Comparison of ENCODE assay signal across 26 cellular contexts in genomic region chr5:145260670-145261069, GRCh38.
DNase-seq lines count a peak whose midpoint lies in the region; ATAC-seq, FAIRE-seq and TF ChIP-seq lines count a peak whose summit lies in the region.
"Had no signal": no experiment of that assay in that cellular context is flagged by ENCODE, and none has a peak within 500 bp of the region (broad histone marks: within the 10 kb centered on the region; RNA-seq: fewer than 3 reads in every experiment).

No MANE protein-coding gene starts in this region.

- no peak overlapping the region for H3K4ac ChIP-seq in H1 (replicated peaks; ENCODE audit: insufficient read length, low read depth, low read length)

- H2BK20ac ChIP-seq in H1 (ENCODE audit: low read length) = no peak overlapping the region

- peaks cover 7% of the 10 kb centered on the region for H3K27me3 Mint-ChIP-seq in neural progenitor cell (ENCODE audit: insufficient read depth, low read depth)
- H3K27me3 Mint-ChIP-seq: CD4-positive, alpha-beta T cell; CD8-positive, alpha-beta memory T cell had no signal

- POLR2A ChIA-PET in H1 (lab: Charles Lee; ENCODE audit: partially characterized antibody) = no interaction called here

- no peaks in the 10 kb centered on the region for H3K23me2 ChIP-seq in H1 (ENCODE audit: low read depth, low read length)

- peak overlapping the region; percentile 32 for H3K27ac Mint-ChIP-seq in neural progenitor cell
- H3K27ac Mint-ChIP-seq: CD14-positive monocyte; CD4-positive, alpha-beta T cell; CD8-positive, alpha-beta memory T cell; H9; HFFc6 had no signal

- H3K36me3 ChIP-seq in H1 (ENCODE audit: control insufficient read depth in 2 of 4, insufficient read depth in 4 of 4, low read length in 3 of 4) = no peaks in the 10 kb centered on the region
- H3K36me3 ChIP-seq in neural progenitor cell = no peaks in the 10 kb centered on the region
- H3K36me3 ChIP-seq: BE2C; BLaER1 treated with 17β-estradiol and CSF1 and Interleukin-3, amounts not matched to agents 10 nM and 100 nM had no signal

- no peak overlapping the region for H3K14ac ChIP-seq in H1 (ENCODE audit: insufficient read length)

- no peak overlapping the region for H2AFZ ChIP-seq in H1 (ENCODE audit: low read length)
- no peak overlapping the region for H2AFZ ChIP-seq in neural progenitor cell (replicated peaks)
- H2AFZ ChIP-seq: GM23248 had no signal

- peaks cover 37% of the 10 kb centered on the region for H3K9me3 Mint-ChIP-seq in neural progenitor cell
- H3K9me3 Mint-ChIP-seq: HFFc6 had no signal

- no peak for TF ChIP-seq EP300 in H1 (IDR thresholded peaks at IDR 0.05; ENCODE audit: borderline replicate concordance in 1 of 2, low read depth in 2 of 2, low read length in 2 of 2)

- TF ChIP-seq CTCF in H1 (IDR thresholded peaks at IDR 0.05; ENCODE audit: control extremely low read depth in 1 of 3, insufficient read depth in 1 of 3, low read depth in 1 of 3, low read length in 3 of 3) (no peak), neural progenitor cell (IDR thresholded peaks at IDR 0.05) (no peak)

- H3K4me1 Mint-ChIP-seq in neural progenitor cell = no peaks in the 10 kb centered on the region
- H3K4me1 Mint-ChIP-seq: CD14-positive monocyte; CD8-positive, alpha-beta memory T cell had no signal

- no peaks in the 10 kb centered on the region for H3K79me1 ChIP-seq in H1 (ENCODE audit: low read depth, low read length)

- FAIRE-seq in H1 (lab: Jason Lieb, UNC) = no peak
- FAIRE-seq: A549, D721Med, GM12878, GM19239 had no signal

- no peak overlapping the region for H4K91ac ChIP-seq in H1 (replicated peaks; ENCODE audit: insufficient read length, low read length)

- no peak overlapping the region for H3K27ac ChIP-seq in H1 (ENCODE audit: low read depth, low read length)
- no peak overlapping the region for H3K27ac ChIP-seq in neural progenitor cell
- H3K27ac ChIP-seq: A549; BLaER1 treated with 17β-estradiol and CSF1 and Interleukin-3, amounts not matched to agents 10 nM and 100 nM; GM23248 had no signal

- H2BK120ac ChIP-seq in H1 (replicated peaks; ENCODE audit: low read depth, low read length) = no peak overlapping the region

- no peak overlapping the region for H4K8ac ChIP-seq in H1 (ENCODE audit: extremely low read depth, insufficient read depth, low read length)

- CTCF ChIA-PET in H1 (lab: Charles Lee; ENCODE audit: partially characterized antibody) = interaction anchor here (1.1 to 1.6 kb wide), 3 partner anchors 13 to 419 kb away, joined by 3 to 4 read pairs (median 3); no protein-coding TSS in a partner anchor

- peaks cover 4% of the 10 kb centered on the region for H3F3A ChIP-seq in neural progenitor cell (ENCODE audit: low read depth)

- no peak overlapping the region for H2BK12ac ChIP-seq in H1 (ENCODE audit: low read depth, low read length)

- H3K9me3 ChIP-seq in H1 (ENCODE audit: insufficient read depth in 2 of 2, low read depth in 1 of 2, low read length in 1 of 2) (peaks cover 6 to 14% of the 10 kb centered on the region in 2 experiments; a peak in 2 of 4 replicates), neural progenitor cell (ENCODE audit: low read depth) (no peaks in the 10 kb centered on the region)
- H3K9me3 ChIP-seq: A549, BE2C had no signal

- DNase-seq in ELF-1 (ENCODE audit: low read depth, low spot score) (peak; percentile 70), H1 (ENCODE audit: low read depth in 1 of 2, low spot score in 2 of 2) (no peak), neural progenitor cell (ENCODE audit: low spot score) (no peak), posterior vena cava (ENCODE audit: low spot score) (no peak), hypothalamus (lab: John Stamatoyannopoulos, UW) (no peak), amniotic stem cell (lab: John Stamatoyannopoulos, UW) (no peak)
- DNase-seq: 8988T; ACHN; AML-193; BE2C; CD4-positive, alpha-beta T cell; CD8-positive, alpha-beta memory T cell; DMS 273 treated with DMSO at 0.1 percent for 48 hours; DMS53; DMS79 treated with DMSO at 0.1 percent for 48 hours; GDM1; GM23248; H9; HFFc6 had no signal

- H3K27me3 ChIP-seq in H1 (replicated peaks in 1 of 4; ENCODE audit: control insufficient read depth in 3 of 4, extremely low read depth in 1 of 4, insufficient read depth in 3 of 4, low read length in 3 of 4) (no peaks in the 10 kb centered on the region), neural progenitor cell (no peaks in the 10 kb centered on the region)
- H3K27me3 ChIP-seq: BE2C; BLaER1 treated with 17β-estradiol and CSF1 and Interleukin-3, amounts not matched to agents 10 nM and 100 nM had no signal

- H2BK15ac ChIP-seq in H1 (ENCODE audit: low read length) = no peak overlapping the region

- no peak for TF ChIP-seq RAD21 in H1 (IDR thresholded peaks at IDR 0.05 in 1 of 2, conservative IDR thresholded peaks at IDR 0.05 in 1 of 2; ENCODE audit: low read depth in 2 of 2, low read length in 2 of 2)

- TF ChIP-seq POLR2A in H1 (IDR thresholded peaks at IDR 0.05; ENCODE audit: control extremely low read depth in 1 of 2, low read depth in 2 of 2, low read length in 2 of 2) = no peak

- H3K18ac ChIP-seq in H1 (ENCODE audit: extremely low read depth, low read length) = no peak overlapping the region

- H3K4me3 ChIP-seq in H1 (ENCODE audit: extremely low read depth in 1 of 4, insufficient read depth in 2 of 4, low read depth in 3 of 4, low read length in 4 of 4) = no peak overlapping the region
- H3K4me3 ChIP-seq in neural progenitor cell = no peak overlapping the region
- H3K4me3 ChIP-seq: A549; BLaER1 treated with 17β-estradiol and CSF1 and Interleukin-3, amounts not matched to agents 10 nM and 100 nM; GM12878; GM23248 had no signal

- ATAC-seq in HG02623 (IDR thresholded peaks at IDR 0.05; ENCODE audit: unreplicated experiment) = no peak
- ATAC-seq: A549, GM12878 had no signal

- H3K56ac ChIP-seq in H1 (replicated peaks; ENCODE audit: insufficient read length, low read depth, low read length) = no peak overlapping the region

- H3K4me2 ChIP-seq in H1 (ENCODE audit: insufficient read depth in 1 of 2, low read depth in 2 of 2, low read length in 2 of 2) = no peak overlapping the region
- no peak overlapping the region for H3K4me2 ChIP-seq in neural progenitor cell
- H3K4me2 ChIP-seq: A549; BLaER1 treated with 17β-estradiol and CSF1 and Interleukin-3, amounts not matched to agents 10 nM and 100 nM had no signal

- H3K79me2 ChIP-seq in H1 (ENCODE audit: control insufficient read depth in 1 of 2, insufficient read depth in 2 of 2, low read length in 2 of 2) = no peaks in the 10 kb centered on the region
- no peaks in the 10 kb centered on the region for H3K79me2 ChIP-seq in neural progenitor cell (ENCODE audit: low read depth)

- no peak overlapping the region for H2AK5ac ChIP-seq in H1 (ENCODE audit: low read depth, low read length)

- H3K4me1 ChIP-seq in H1 (replicated peaks in 1 of 4; ENCODE audit: control insufficient read depth in 3 of 4, insufficient read depth in 4 of 4, low read length in 3 of 4) (no peaks in the 10 kb centered on the region), neural progenitor cell (peaks cover 5% of the 10 kb centered on the region)
- H3K4me1 ChIP-seq: A549; BE2C; BLaER1 treated with 17β-estradiol and CSF1 and Interleukin-3, amounts not matched to agents 10 nM and 100 nM had no signal

- intact Hi-C loops in posterior vena cava (cut with DNase I) = no loop called here

- H3K36me3 Mint-ChIP-seq in neural progenitor cell = peaks cover 7% of the 10 kb centered on the region
- H3K36me3 Mint-ChIP-seq: CD14-positive monocyte had no signal

- H4K5ac ChIP-seq in H1 (ENCODE audit: insufficient read length, low read depth, low read length) = no peak overlapping the region

- H3K4me3 Mint-ChIP-seq in neural progenitor cell = no peak overlapping the region
- H3K4me3 Mint-ChIP-seq: CD14-positive monocyte; CD4-positive, alpha-beta T cell; CD8-positive, alpha-beta memory T cell; H9; HFFc6 had no signal

- no peak overlapping the region for H3K9ac ChIP-seq in H1 (replicated peaks in 1 of 4; ENCODE audit: extremely low read depth in 1 of 4, low read depth in 3 of 4, low read length in 3 of 4)
- no peak overlapping the region for H3K9ac ChIP-seq in neural progenitor cell
- H3K9ac ChIP-seq: BLaER1 treated with 17β-estradiol and CSF1 and Interleukin-3, amounts not matched to agents 10 nM and 100 nM; GM23248 had no signal

- H4K20me1 ChIP-seq in H1 (replicated peaks in 1 of 2; ENCODE audit: control insufficient read depth in 1 of 2, insufficient read depth in 2 of 2, low read length in 2 of 2) (no peaks in the 10 kb centered on the region), neural progenitor cell (ENCODE audit: low read depth) (no peaks in the 10 kb centered on the region)
- H4K20me1 ChIP-seq: BLaER1 treated with 17β-estradiol and CSF1 and Interleukin-3, amounts not matched to agents 10 nM and 100 nM had no signal

- no peak overlapping the region for H2BK5ac ChIP-seq in H1 (ENCODE audit: low read depth, low read length)

- H3K23ac ChIP-seq in H1 (ENCODE audit: insufficient read length) = no peak overlapping the region

TF ChIP-seq in H1, 55 proteins besides CTCF, POLR2A, EP300 and RAD21 (continues in another document):
- 0 out of 2 replicates have a peak, but pooled peaks have one; percentile 34 for TF ChIP-seq TEAD4 (IDR thresholded peaks at IDR 0.05; ENCODE audit: low read depth, low read length)
